8 cellular contexts compared by ENCODE assay signal in the genomic region with DNA sequence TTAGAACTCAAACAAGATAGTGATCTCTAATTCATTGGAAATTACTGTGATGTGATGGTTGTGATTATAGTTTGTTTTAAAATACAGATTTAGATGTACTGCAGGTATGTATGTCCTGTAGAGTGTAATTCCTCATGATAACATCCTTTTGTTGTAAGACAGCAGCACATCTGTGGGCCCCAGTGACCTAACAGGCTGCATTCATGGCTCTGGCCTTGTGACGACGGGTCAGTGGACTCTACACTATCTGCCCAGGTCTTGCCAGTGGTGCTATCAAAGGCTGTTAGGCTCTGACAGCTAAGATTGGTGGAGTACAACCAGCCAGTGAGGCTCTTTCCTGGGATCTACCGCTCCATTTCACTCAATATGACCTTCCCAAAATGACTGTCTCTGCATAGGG.
"Had no signal": no experiment of that assay in that cellular context is flagged by ENCODE, and none has a peak within 500 bp of the region (broad histone marks: within the 10 kb centered on the region; RNA-seq: fewer than 3 reads in every experiment).

No MANE protein-coding gene starts in this region.

- H3K27ac Mint-ChIP-seq: IgD-negative memory B cell had no signal

- H3K9me3 Mint-ChIP-seq: IgD-negative memory B cell had no signal

- H3K4me3 Mint-ChIP-seq: IgD-negative memory B cell had no signal

- H3K4me1 Mint-ChIP-seq: IgD-negative memory B cell had no signal

- DNase-seq: KBM-7, KG1 had no signal

- ATAC-seq: HepG2, K562 had no signal

- H3K9ac ChIP-seq: KMS-11 had no signal

- H3K4me3 ChIP-seq: K562 had no signal

- H3K27ac ChIP-seq: HL-60, KMS-11 had no signal

- FAIRE-seq: HepG2, HTR-8/SVneo, K562 had no signal

- H3K4me2 ChIP-seq: KMS-11 had no signal

- H3K36me3 Mint-ChIP-seq: IgD-negative memory B cell had no signal
